Comparison of ENCODE assay signal across 23 cellular contexts in the genomic region with DNA sequence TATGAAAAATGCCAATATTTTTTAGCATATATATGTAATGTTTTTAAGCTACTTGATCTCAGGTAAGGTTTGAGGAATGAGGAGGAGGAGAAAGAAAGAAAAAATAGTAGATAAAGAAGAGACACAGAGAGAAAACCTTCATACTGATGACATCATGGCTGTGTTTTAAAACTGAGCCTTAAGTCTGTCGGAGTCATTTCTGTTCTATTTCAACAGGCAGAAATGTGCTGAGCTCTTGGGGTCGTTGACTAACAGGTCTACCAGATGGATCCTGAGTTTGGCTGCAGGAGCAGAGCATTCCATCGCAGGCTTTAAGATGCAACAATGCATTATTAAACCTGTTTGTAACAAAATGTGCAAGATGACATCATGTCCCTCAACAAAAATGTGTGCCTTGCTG.
DNase-seq lines count a peak whose midpoint lies in the region; ATAC-seq, FAIRE-seq and TF ChIP-seq lines count a peak whose summit lies in the region.
"Had no signal": no experiment of that assay in that cellular context is flagged by ENCODE, and none has a peak within 500 bp of the region (broad histone marks: within the 10 kb centered on the region; RNA-seq: fewer than 3 reads in every experiment).

No MANE protein-coding gene starts in this region.

- H2BK20ac ChIP-seq in IMR-90 (ENCODE audit: low read depth, low read length) = no peak overlapping the region

- ATAC-seq in Right ventricle myocardium inferior = no peak
- no peak for ATAC-seq in IMR-90 (ENCODE audit: low read depth)
- no peak for ATAC-seq in HG03439 (IDR thresholded peaks at IDR 0.05; ENCODE audit: unreplicated experiment)
- ATAC-seq: GM23338, HCT116 had no signal

- CTCF ChIA-PET in IMR-90 (lab: Yijun Ruan, JAX) = no interaction called here

- H2AFZ ChIP-seq in IMR-90 (replicated peaks; ENCODE audit: low read length, poor library complexity) = no peak overlapping the region

- H3K4ac ChIP-seq in IMR-90 (ENCODE audit: low read depth, low read length) = no peak overlapping the region

- no peak overlapping the region for H4K5ac ChIP-seq in IMR-90 (ENCODE audit: low read depth, low read length)

- H3K9ac ChIP-seq in IMR-90 (ENCODE audit: low read depth, low read length) = no peak overlapping the region
- H3K9ac ChIP-seq: BLaER1 treated with 17β-estradiol and CSF1 and Interleukin-3, amounts not matched to agents 10 nM and 100 nM had no signal

- H3K23ac ChIP-seq in IMR-90 (ENCODE audit: low read depth, low read length) = no peak overlapping the region

- H3K4me3 ChIP-seq in cardiac muscle cell (no peak overlapping the region), IMR-90 (ENCODE audit: insufficient read depth, low read depth, low read length) (no peak overlapping the region)
- H3K4me3 ChIP-seq: BLaER1 treated with 17β-estradiol and CSF1 and Interleukin-3, amounts not matched to agents 10 nM and 100 nM; GM23338 had no signal

- H3K9me1 ChIP-seq in IMR-90 (ENCODE audit: insufficient read depth, low read length) = no peaks in the 10 kb centered on the region

- H3K79me1 ChIP-seq in IMR-90 (ENCODE audit: low read depth in 1 of 2, low read length in 2 of 2) = no peaks in the 10 kb centered on the region

- peak in 1 of 2 donors; percentile 27 for DNase-seq in cardiac muscle cell (ENCODE audit: low read depth in 1 of 2, low spot score in 1 of 2)
- DNase-seq in Right ventricle myocardium inferior (ENCODE audit: missing footprints) = no peak
- peak; percentile 16 for DNase-seq in IMR-90
- DNase-seq in iris pigment epithelial cell (ENCODE audit: low read depth) = peak; percentile 48
- no peak for DNase-seq in D721Med (ENCODE audit: insufficient read length, low spot score)
- DNase-seq: ACHN; AML-193; BE2C; CD4-positive, alpha-beta T cell; CD8-positive, alpha-beta memory T cell; DMS53; DMS79 treated with DMSO at 0.1 percent for 48 hours; GF-D8; H9; HFFc6 had no signal

- H4K91ac ChIP-seq in IMR-90 (ENCODE audit: insufficient read depth, low read depth, low read length) = no peak overlapping the region

- intact Hi-C loops in Right ventricle myocardium inferior (cut with DNase I) (no loop called here), IMR-90 (cut with micrococcal nuclease) (no loop called here)

- H2BK5ac ChIP-seq in IMR-90 (ENCODE audit: low read depth, low read length, poor library complexity, severe bottlenecking) = no peak overlapping the region

- in situ Hi-C loops in IMR-90 (cut with MboI; ENCODE audit: low sequenced_read_pairs) = no loop called here

- H3K36me3 ChIP-seq in cardiac muscle cell (no peaks in the 10 kb centered on the region), IMR-90 (ENCODE audit: control insufficient read depth, insufficient read depth, low read length) (no peaks in the 10 kb centered on the region)
- H3K36me3 ChIP-seq: BE2C; BLaER1 treated with 17β-estradiol and CSF1 and Interleukin-3, amounts not matched to agents 10 nM and 100 nM had no signal

- no peak for TF ChIP-seq POLR2A in IMR-90 (IDR thresholded peaks at IDR 0.05; ENCODE audit: low read depth, low read length)

- H3K4me1 ChIP-seq in cardiac muscle cell (ENCODE audit: low read depth) = peaks cover 32% of the 10 kb centered on the region
- H3K4me1 ChIP-seq in IMR-90 (ENCODE audit: control insufficient read depth, insufficient read depth, low read length) = peaks cover 6% of the 10 kb centered on the region; the same call in 1 of the 2 replicates
- H3K4me1 ChIP-seq: BE2C had no signal

- no peak overlapping the region for H3K56ac ChIP-seq in IMR-90 (ENCODE audit: extremely low read depth, insufficient read depth, low read length)

- no peak overlapping the region for H2BK15ac ChIP-seq in IMR-90 (ENCODE audit: low read depth, low read length)

- H3K27ac ChIP-seq in cardiac muscle cell (peak overlapping the region; percentile 3), IMR-90 (ENCODE audit: insufficient read depth, low read length) (no peak overlapping the region)
- H3K27ac ChIP-seq: 22Rv1; BLaER1 treated with 17β-estradiol and CSF1 and Interleukin-3, amounts not matched to agents 10 nM and 100 nM had no signal

- no TSS peak for BruUV-seq in IMR-90 (replicated peaks; lab: Mats Ljungman, UMichigan)

- H4K20me1 ChIP-seq in IMR-90 (ENCODE audit: insufficient read depth, low read length) = no peaks in the 10 kb centered on the region
- H4K20me1 ChIP-seq: BLaER1 treated with 17β-estradiol and CSF1 and Interleukin-3, amounts not matched to agents 10 nM and 100 nM had no signal

- H3K27me3 ChIP-seq in cardiac muscle cell = no peaks in the 10 kb centered on the region
- H3K27me3 ChIP-seq in IMR-90 (ENCODE audit: control insufficient read depth, insufficient read depth, low read length) = no peaks in the 10 kb centered on the region
- H3K27me3 ChIP-seq: BE2C; BLaER1 treated with 17β-estradiol and CSF1 and Interleukin-3, amounts not matched to agents 10 nM and 100 nM had no signal

- H3K9me3 ChIP-seq in cardiac muscle cell (ENCODE audit: low read depth) (no peaks in the 10 kb centered on the region), IMR-90 (ENCODE audit: control insufficient read depth, insufficient read depth, low read length) (no peaks in the 10 kb centered on the region)
- H3K9me3 ChIP-seq: BE2C; BLaER1 treated with 17β-estradiol and CSF1 and Interleukin-3, amounts not matched to agents 10 nM and 100 nM had no signal

- dilution Hi-C loops in IMR-90 (cut with HindIII; ENCODE audit: low sequenced_read_pairs, unreplicated experiment) = no loop called here

- no peak overlapping the region for H4K8ac ChIP-seq in IMR-90 (ENCODE audit: low read depth in 2 of 2, low read length in 2 of 2)

- no peak for TF ChIP-seq RAD21 in IMR-90 (IDR thresholded peaks at IDR 0.05; ENCODE audit: low read length)

- no peak overlapping the region for H2BK120ac ChIP-seq in IMR-90 (ENCODE audit: low read depth, low read length)

- POLR2A ChIA-PET in IMR-90 (lab: Charles Lee; ENCODE audit: unreplicated experiment) = no interaction called here

- WGBS in IMR-90 (ENCODE audit: extremely low coverage in 2 of 2, insufficient read length in 1 of 2), 2 experiments = 92% methylated on average over 2 of the region's 3 CpGs; no CpG with 5 or more reads in 1 of the 2 experiments

- no peak for FAIRE-seq in D721Med (lab: Jason Lieb, UNC)
- FAIRE-seq: A204.1, GM12891, GM18507 had no signal

- no peak overlapping the region for H2AK9ac ChIP-seq in IMR-90 (replicated peaks; ENCODE audit: low read depth, low read length, poor library complexity)

- no peak overlapping the region for H2AK5ac ChIP-seq in IMR-90 (ENCODE audit: low read depth, low read length)

- no peak overlapping the region for H3K4me2 ChIP-seq in IMR-90 (ENCODE audit: low read depth, low read length)
- H3K4me2 ChIP-seq: GM23338 had no signal

- no peak for TF ChIP-seq CTCF in cardiac muscle cell (IDR thresholded peaks at IDR 0.05; ENCODE audit: low read depth, low read length)
- TF ChIP-seq CTCF in IMR-90 (conservative IDR thresholded peaks at IDR 0.05; ENCODE audit: low read depth, low read length) = no peak
- no peak for TF ChIP-seq CTCF in D721Med (IDR thresholded peaks at IDR 0.05; ENCODE audit: insufficient read depth, missing control alignments)

- no peak overlapping the region for H3K14ac ChIP-seq in IMR-90 (replicated peaks; ENCODE audit: low read depth, low read length)

- no peak overlapping the region for H3K18ac ChIP-seq in IMR-90 (ENCODE audit: low read depth, low read length)

TF ChIP-seq in IMR-90, 13 proteins besides CTCF, POLR2A, EP300 and RAD21:
- no peak for TF ChIP-seq MXI1 (IDR thresholded peaks at IDR 0.05; ENCODE audit: borderline replicate concordance, low read depth, low read length)

Comparison
In these comparisons a context has a peak if more than half of its experiments do, and no peak if none do; other contexts are left out.
1. DNase-seq: peak in IMR-90 (single experiment) and iris pigment epithelial cell (single experiment); none in Right ventricle myocardium inferior (single experiment) and D721Med (single experiment).